In the genomic region with DNA sequence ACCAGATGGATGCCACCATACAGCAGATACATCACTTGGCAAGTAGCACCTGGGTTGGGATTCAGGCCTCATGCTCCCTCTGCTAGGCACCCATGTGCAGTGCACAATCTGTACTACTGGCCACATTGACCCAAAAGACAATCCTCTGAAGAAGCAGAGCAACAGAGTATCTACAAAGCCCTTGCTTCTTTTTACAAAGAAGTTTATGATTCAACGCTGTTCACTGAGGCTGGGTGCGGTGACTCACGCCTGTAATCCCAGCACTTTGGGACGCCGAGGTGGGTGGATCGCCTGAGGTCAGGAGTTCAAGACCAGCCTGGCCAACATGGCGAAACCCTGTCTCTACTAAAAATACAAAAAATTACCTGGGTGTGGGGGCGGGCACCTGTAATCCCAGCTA, we compare ENCODE assay signal across 12 cellular contexts. TPM values are rescaled to one million over a fixed set of nuclear protein-coding genes. Genes with fewer than 3 reads are reported as not detected.
DNase-seq lines count a peak whose midpoint lies in the region; ATAC-seq and TF ChIP-seq lines count a peak whose summit lies in the region.
"Not testable (repeated sequence)": the region's sequence is repeated elsewhere in the genome, so short reads cannot be mapped to it uniquely, and the experiment has no call there.
"Had no signal": no experiment of that assay in that cellular context is flagged by ENCODE, and none has a peak within 500 bp of the region (broad histone marks: within the 10 kb centered on the region; RNA-seq: fewer than 3 reads in every experiment).

No MANE protein-coding gene starts in this region.

- H3K14ac ChIP-seq in H9 (ENCODE audit: insufficient read depth, low read length) = not testable (repeated sequence)

- ATAC-seq in activated CD4-positive, alpha-beta T cell treated with anti-CD3 and anti-CD28 coated beads for 36 hours; memory B cell (ENCODE audit: low read depth): not testable (repeated sequence)

- H3K4me2 ChIP-seq in H9 (ENCODE audit: insufficient read depth, insufficient read length, low read length) = not testable (repeated sequence)

- not testable (repeated sequence) for H2BK20ac ChIP-seq in H9 (ENCODE audit: low read depth, low read length, poor library complexity, severe bottlenecking)

- not testable (repeated sequence) for H3K56ac ChIP-seq in H9 (ENCODE audit: insufficient read length, low read depth, low read length)

- H3T11ph ChIP-seq in H9 (ENCODE audit: low read length) = not testable (repeated sequence)

- H3K9me3 Mint-ChIP-seq in H9, memory B cell: not testable (repeated sequence)
- peaks cover 24% of the 10 kb centered on the region for H3K9me3 Mint-ChIP-seq in activated CD4-positive, alpha-beta T cell treated with anti-CD3 and anti-CD28 coated beads for 36 hours (ENCODE audit: low read depth)

- not testable (repeated sequence) for H3K4me1 ChIP-seq in H9 (ENCODE audit: insufficient read depth, low read length); right atrium auricular region

- peaks cover 12% of the 10 kb centered on the region in 2 experiments for H3K4me1 Mint-ChIP-seq in H9
- peaks cover 68% of the 10 kb centered on the region for H3K4me1 Mint-ChIP-seq in activated CD4-positive, alpha-beta T cell treated with anti-CD3 and anti-CD28 coated beads for 36 hours
- not testable (repeated sequence) for H3K4me1 Mint-ChIP-seq in memory B cell

- not testable (repeated sequence) for H2BK15ac ChIP-seq in H9 (ENCODE audit: low read depth, low read length)

- WGBS in H9 (ENCODE audit: extremely low coverage, insufficient read length, low lambda C conversion rate) = no CpG with 5 or more reads among the region's 8 CpGs

- intact Hi-C loops in activated CD4-positive, alpha-beta T cell treated with anti-CD3 and anti-CD28 coated beads for 36 hours (cut with DNase I, micrococcal nuclease) = not testable (repeated sequence)

- not testable (repeated sequence) for H3K9ac ChIP-seq in H9 (ENCODE audit: extremely low read depth, insufficient read length, low read length)

- not testable (repeated sequence) for H2AFZ ChIP-seq in H9 (ENCODE audit: low read length)

- not testable (repeated sequence) for H3K4me3 ChIP-seq in epithelial cell of esophagus (ENCODE audit: low read length); right atrium auricular region

- H3K27ac Mint-ChIP-seq in H9 = not testable (repeated sequence)
- H3K27ac Mint-ChIP-seq in activated CD4-positive, alpha-beta T cell treated with anti-CD3 and anti-CD28 coated beads for 36 hours = peak overlapping the region; percentile 84
- peak overlapping the region; percentile 28 for H3K27ac Mint-ChIP-seq in memory B cell

- H3K79me1 ChIP-seq in H9 (ENCODE audit: insufficient read depth, low read depth, low read length, poor library complexity, severe bottlenecking) = not testable (repeated sequence)

- H4K91ac ChIP-seq in H9 (ENCODE audit: insufficient read length, low read depth, low read length) = not testable (repeated sequence)

- H3K27ac ChIP-seq in H9 (ENCODE audit: insufficient read length, low read depth, low read length); right atrium auricular region: not testable (repeated sequence)

- H3K27me3 Mint-ChIP-seq in H9 (ENCODE audit: low read depth); activated CD4-positive, alpha-beta T cell treated with anti-CD3 and anti-CD28 coated beads for 36 hours: not testable (repeated sequence)
- peaks cover 11% of the 10 kb centered on the region for H3K27me3 Mint-ChIP-seq in memory B cell

- not testable (repeated sequence) for H2BK12ac ChIP-seq in H9 (ENCODE audit: insufficient read length, low read depth, low read length)

- H3K36me3 ChIP-seq in right atrium auricular region = not testable (repeated sequence)

- DNase-seq in H9 = peak; percentile 7
- not testable (repeated sequence) for DNase-seq in activated CD4-positive, alpha-beta T cell treated with anti-CD3 and anti-CD28 coated beads for 36 hours
- DNase-seq in activated CD8-positive, alpha-beta memory T cell treated with anti-CD3 and anti-CD28 coated beads, Interleukin-2, amount 50 U/mL, for 48 hours = peak; percentile 25
- peak; percentile 27 for DNase-seq in epithelial cell of esophagus (ENCODE audit: low read depth)
- DNase-seq in right atrium auricular region (ENCODE audit: low spot score) = peak; percentile 7
- DNase-seq in memory B cell (ENCODE audit: low spot score in 2 of 2) = peak in 1 of 2 donors; percentile 5
- peak; percentile 18 for DNase-seq in stimulated activated CD8-positive, alpha-beta memory T cell treated with anti-CD3 and anti-CD28 coated beads, Interleukin-4, amount 100 ng/mL, for 48 hours

- H2AK5ac ChIP-seq in H9 (ENCODE audit: insufficient read length, low read length) = not testable (repeated sequence)

- H3K23me2 ChIP-seq in H9 (ENCODE audit: insufficient read length, low read depth, low read length, poor library complexity, severe bottlenecking) = not testable (repeated sequence)

- CTCF ChIA-PET in activated CD4-positive, alpha-beta T cell treated with anti-CD3 and anti-CD28 coated beads for 36 hours (lab: Charles Lee) = not testable (repeated sequence)

- H4K5ac ChIP-seq in H9 (ENCODE audit: insufficient read length, low read depth, low read length) = not testable (repeated sequence)

- not testable (repeated sequence) for H3K18ac ChIP-seq in H9 (ENCODE audit: insufficient read length, low read depth, low read length)

- not testable (repeated sequence) for H2BK120ac ChIP-seq in H9 (ENCODE audit: low read depth, low read length, poor library complexity, severe bottlenecking)

- H3K23ac ChIP-seq in H9 (ENCODE audit: insufficient read length, low read depth, low read length) = not testable (repeated sequence)

- POLR2A ChIA-PET in activated CD4-positive, alpha-beta T cell treated with anti-CD3 and anti-CD28 coated beads for 36 hours (lab: Charles Lee) = not testable (repeated sequence)

- not testable (repeated sequence) for H3K79me2 ChIP-seq in H9 (ENCODE audit: insufficient read depth, low read length)

- not testable (repeated sequence) for H3K4ac ChIP-seq in H9 (ENCODE audit: low read depth, low read length)

- TF ChIP-seq CTCF in H9 (conservative IDR thresholded peaks at IDR 0.05); epithelial cell of esophagus (IDR thresholded peaks at IDR 0.05; ENCODE audit: insufficient read depth, low read depth, low read length, missing control alignments); right atrium auricular region (IDR thresholded peaks at IDR 0.05): not testable (repeated sequence)

- not testable (repeated sequence) for H4K8ac ChIP-seq in H9 (replicated peaks; ENCODE audit: insufficient read length, low read depth, low read length)

- H3K27me3 ChIP-seq in H9 (ENCODE audit: insufficient read depth, low read length); right atrium auricular region: not testable (repeated sequence)

- not testable (repeated sequence) for H3K4me3 Mint-ChIP-seq in H9; activated CD4-positive, alpha-beta T cell treated with anti-CD3 and anti-CD28 coated beads for 36 hours; memory B cell

- H4K20me1 ChIP-seq in H9 (ENCODE audit: control insufficient read depth, insufficient read depth, insufficient read length) = not testable (repeated sequence)

- not testable (repeated sequence) for H3K9me3 ChIP-seq in H9 (ENCODE audit: control insufficient read depth, low read depth, low read length); right atrium auricular region

- not testable (repeated sequence) for H3K36me3 Mint-ChIP-seq in H9 (ENCODE audit: insufficient read depth in 1 of 3, low read depth in 3 of 3); memory B cell
- H3K36me3 Mint-ChIP-seq in activated CD4-positive, alpha-beta T cell treated with anti-CD3 and anti-CD28 coated beads for 36 hours (ENCODE audit: low read depth) = peaks cover 20% of the 10 kb centered on the region

- H2BK5ac ChIP-seq in H9 (ENCODE audit: insufficient read length, low read length) = not testable (repeated sequence)

RNA-seq across cellular contexts. Expression of a gene that starts 12.3 kb away (rescaled TPM):
- total RNA-seq in H9 (2021) (not detected in 2 replicates), right atrium auricular region (not detected)
- total RNA-seq in activated CD4-positive, alpha-beta T cell treated with anti-CD3 and anti-CD28 coated beads for 36 hours = not detected
- total RNA-seq: CD4-positive, alpha-beta T cell; CD8-positive, alpha-beta memory T cell; G401; GM23338; H4 had no signal

RNA-seq across cellular contexts. Expression of a gene that starts 31.1 kb away (rescaled TPM):
- total RNA-seq in H9 (2021) (not detected in 2 replicates), right atrium auricular region (not detected)
- total RNA-seq in activated CD4-positive, alpha-beta T cell treated with anti-CD3 and anti-CD28 coated beads for 36 hours = not detected
- total RNA-seq: CD4-positive, alpha-beta T cell; CD8-positive, alpha-beta memory T cell; G401; GM23338 had no signal

RNA-seq across cellular contexts. Expression of a gene that starts 34.2 kb away (rescaled TPM):
- not detected in 2 replicates for total RNA-seq in H9 (2021)
- 100 to 1,000 TPM; 102 to 140 TPM for total RNA-seq in activated CD4-positive, alpha-beta T cell treated with anti-CD3 and anti-CD28 coated beads for 36 hours
- 1 to 10 TPM; 2.4 to 8.8 TPM for total RNA-seq in right atrium auricular region
- total RNA-seq: G401, GM23338 had no signal

Comparison
In these comparisons a context has a peak if more than half of its experiments do, and no peak if none do; other contexts are left out.
1. RNA of a gene that starts 34.2 kb away (total RNA-seq): 102 to 140 TPM in activated CD4-positive, alpha-beta T cell treated with anti-CD3 and anti-CD28 coated beads for 36 hours; 2.4 to 8.8 TPM in right atrium auricular region and not detected in H9; every median in the first group is over 10 times any median in the second.